8 cellular contexts compared by ENCODE assay signal in the genomic region with DNA sequence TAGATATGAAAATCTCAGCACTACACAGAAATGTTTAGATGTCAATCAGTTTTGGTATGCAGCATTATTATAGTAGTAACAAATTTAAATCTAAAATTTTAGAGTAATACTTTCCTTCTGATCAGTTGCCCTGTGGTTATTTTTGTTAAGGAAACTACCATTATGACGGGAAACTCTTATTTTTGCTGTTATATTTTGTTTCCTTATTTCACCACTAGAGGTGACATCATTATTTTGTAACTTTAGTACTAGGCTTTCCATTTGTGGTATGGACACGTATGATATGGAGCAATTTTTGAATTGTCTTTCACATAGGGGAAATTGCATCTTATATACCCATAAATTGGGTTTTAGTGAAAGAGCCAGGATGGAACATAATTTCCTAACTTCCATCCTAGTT. TPM values are rescaled to one million over a fixed set of nuclear protein-coding genes. Genes with fewer than 3 reads are reported as not detected.
DNase-seq lines count a peak whose midpoint lies in the region; ATAC-seq, FAIRE-seq and TF ChIP-seq lines count a peak whose summit lies in the region.

No MANE protein-coding gene starts in this region.

- peaks cover 21% of the 10 kb centered on the region for H3K4me1 ChIP-seq in HepG2 (ENCODE audit: insufficient read depth, low read length)
- no peaks in the 10 kb centered on the region for H3K4me1 ChIP-seq in gastroesophageal sphincter

- DNase-seq in OCI-M1 (lab: John Stamatoyannopoulos, UW) (peak; percentile 30), HepG2 (ENCODE audit: low spot score) (no peak), GDM1 (lab: John Stamatoyannopoulos, UW) (no peak), KG1 (lab: John Stamatoyannopoulos, UW) (no peak)

- in situ Hi-C loops in HepG2 (cut with HindIII; ENCODE audit: extremely low pct_ligation_motif_present, low pct_unique_long_range_greater_than_20kb) = no loop called here

- FAIRE-seq in HepG2 (lab: Jason Lieb, UNC) = no peak

- H3K27ac ChIP-seq in HepG2 (ENCODE audit: extremely low read length, insufficient read depth, low read length) = no peak overlapping the region
- H3K27ac ChIP-seq in gastroesophageal sphincter = no peak overlapping the region

- no peaks in the 10 kb centered on the region for H4K20me1 ChIP-seq in HepG2 (ENCODE audit: insufficient read depth, low read length)

- WGBS in HepG2 (ENCODE audit: low lambda C conversion rate) = 100% methylated on average over 2 of the region's 2 CpGs
- WGBS in gastroesophageal sphincter (ENCODE audit: low coverage in 1 of 2), 2 donors = 70% methylated on average over 2 of the region's 2 CpGs

- no peak overlapping the region for H2AFZ ChIP-seq in HepG2 (ENCODE audit: low read length)

- no peak for TF ChIP-seq POLR2A in HepG2 (IDR thresholded peaks at IDR 0.05; ENCODE audit: insufficient read depth in 1 of 2, low read depth in 2 of 2, low read length in 2 of 2)
- no peak for TF ChIP-seq POLR2A in gastroesophageal sphincter (IDR thresholded peaks at IDR 0.05)

- TF ChIP-seq CTCF in HepG2 (CRISPR knock-in tag; IDR thresholded peaks at IDR 0.05) (no peak), gastroesophageal sphincter (IDR thresholded peaks at IDR 0.05) (no peak)

- BruUV-seq in HepG2 (replicated peaks; lab: Mats Ljungman, UMichigan) = no TSS peak

- TF ChIP-seq EP300 in HepG2 (IDR thresholded peaks at IDR 0.05; ENCODE audit: low read depth in 2 of 2, low read length in 2 of 2) (no peak), HepG2 (CRISPR knock-in tag; IDR thresholded peaks at IDR 0.05; ENCODE audit: borderline replicate concordance) (no peak), gastroesophageal sphincter (IDR thresholded peaks at IDR 0.05) (no peak)

- no peak overlapping the region for H3K4me2 ChIP-seq in HepG2 (ENCODE audit: low read depth, low read length)

- H3K79me2 ChIP-seq in HepG2 (ENCODE audit: insufficient read depth, low read length) = no peaks in the 10 kb centered on the region

- CTCF ChIA-PET in HepG2 (lab: Yijun Ruan, JAX; ENCODE audit: low intra/inter-chr PET ratio, low total read pairs) = no interaction called here

- H3K4me3 ChIP-seq in HepG2 (replicated peaks in 1 of 3; ENCODE audit: insufficient read depth in 1 of 3, low read depth in 2 of 3, low read length in 3 of 3) (no peak overlapping the region), gastroesophageal sphincter (no peak overlapping the region)

- intact Hi-C loops in HepG2 (cut with micrococcal nuclease; ENCODE audit: unreplicated experiment) = no loop called here

- TF ChIP-seq RAD21 in HepG2 (CRISPR knock-in tag; IDR thresholded peaks at IDR 0.05) = no peak

- H3K27me3 ChIP-seq in HepG2 (ENCODE audit: control insufficient read depth in 1 of 2, insufficient read depth in 2 of 2, low read length in 2 of 2) (no peaks in the 10 kb centered on the region), gastroesophageal sphincter (no peaks in the 10 kb centered on the region)

- H3K36me3 ChIP-seq in HepG2 (replicated peaks in 1 of 2; ENCODE audit: control insufficient read depth in 1 of 2, insufficient read depth in 2 of 2, low read length in 2 of 2) = no peaks in the 10 kb centered on the region
- no peaks in the 10 kb centered on the region for H3K36me3 ChIP-seq in gastroesophageal sphincter

- ATAC-seq in GM18502 (IDR thresholded peaks at IDR 0.05; ENCODE audit: poor library complexity, unreplicated experiment) = peak; percentile 53
- peak; percentile 33 for ATAC-seq in HG02571 (IDR thresholded peaks at IDR 0.05; ENCODE audit: unreplicated experiment)
- ATAC-seq in HepG2 = no peak
- no peak for ATAC-seq in gastroesophageal sphincter
- ATAC-seq in GM19467 (IDR thresholded peaks at IDR 0.05; ENCODE audit: unreplicated experiment) = no peak

- H3K9ac ChIP-seq in HepG2 (ENCODE audit: insufficient read depth, low read depth, low read length) = no peak overlapping the region

- POLR2A ChIA-PET in HepG2 (lab: Yijun Ruan, JAX) = no interaction called here

- H3K9me3 ChIP-seq in HepG2 (ENCODE audit: low read length) (no peaks in the 10 kb centered on the region), gastroesophageal sphincter (no peaks in the 10 kb centered on the region)

TF ChIP-seq in HepG2, 621 proteins besides CTCF, POLR2A, EP300 and RAD21:
- TF ChIP-seq ATF7 (IDR thresholded peaks at IDR 0.05) (peak; percentile 80), ATF7 (CRISPR knock-in tag; IDR thresholded peaks at IDR 0.05) (no peak), FOSL1 (CRISPR knock-in tag; IDR thresholded peaks at IDR 0.05; ENCODE audit: borderline replicate concordance) (no peak)

RNA-seq across cellular contexts. Expression of gene PPP4R2, which starts 19.6 kb away (rescaled TPM):
- 161 and 236 TPM in 2 replicates for total RNA-seq in HepG2 (2016; rRNA removed; fragmentation: Illumina TruSeq; extraction: Trizol)
- 18.1 and 21.7 TPM in 2 replicates for total RNA-seq in HepG2 (2016; cell fraction: cytosol; rRNA removed; fragmentation: Illumina TruSeq; extraction: Trizol; ENCODE audit: low read depth)
- 150 and 234 TPM in 2 replicates for total RNA-seq in HepG2 (2016; cell fraction: insoluble cytoplasmic fraction; rRNA removed; fragmentation: Illumina TruSeq; extraction: Trizol)
- total RNA-seq in HepG2 (2016; cell fraction: membrane; rRNA removed; fragmentation: Illumina TruSeq; extraction: Trizol) = 72.3 and 89.6 TPM in 2 replicates
- 79.4 and 87.0 TPM in 2 replicates for total RNA-seq in HepG2 (2016; cell fraction: nucleus; rRNA removed; fragmentation: Illumina TruSeq; extraction: Trizol)
- 15.7 and 22.3 TPM in 2 replicates for polyA plus RNA-seq in HepG2 (2011; rRNA removed)
- polyA plus RNA-seq in HepG2 (2011; cell fraction: cytosol; rRNA removed) = 6.1 and 10.5 TPM in 2 replicates
- polyA plus RNA-seq in HepG2 (2011; cell fraction: nucleus; rRNA removed) = 8.1 and 12.7 TPM in 2 replicates
- 28.4 and 56.3 TPM in 2 replicates for polyA plus RNA-seq in HepG2 (2012)
- polyA plus RNA-seq in HepG2 (2016; cell fraction: cytosol; fragmentation: Illumina TruSeq; extraction: Trizol; ENCODE audit: low read depth) = 6.1 and 6.8 TPM in 2 replicates
- 118 and 119 TPM in 2 replicates for polyA plus RNA-seq in HepG2 (2016; cell fraction: insoluble cytoplasmic fraction; fragmentation: Illumina TruSeq; extraction: Trizol; ENCODE audit: low read depth)
- 23.0 and 29.4 TPM in 2 replicates for polyA plus RNA-seq in HepG2 (2016; cell fraction: membrane; fragmentation: Illumina TruSeq; extraction: Trizol; ENCODE audit: low read depth)
- polyA plus RNA-seq in HepG2 (2016; cell fraction: nucleus; fragmentation: Illumina TruSeq; extraction: Trizol; ENCODE audit: insufficient read depth, low read depth) = 77.6 and 79.2 TPM in 2 replicates
- 2.8 and 5.1 TPM in 2 replicates for polyA minus RNA-seq in HepG2 (2011; rRNA and poly(A)+ RNA removed; ENCODE audit: low replicate concordance)
- polyA minus RNA-seq in HepG2 (2011; cell fraction: cytosol; rRNA and poly(A)+ RNA removed) = 32.5 and 44.9 TPM in 2 replicates
- 52.5 and 52.7 TPM in 2 replicates for polyA minus RNA-seq in HepG2 (2011; cell fraction: nucleus; rRNA and poly(A)+ RNA removed)
- total RNA-seq in gastroesophageal sphincter = 10 to 100 TPM; 32.2 to 57.6 (median 40.2) TPM

Comparison
In these comparisons a context has a peak if more than half of its experiments do, and no peak if none do; other contexts are left out.
1. ATAC-seq: peak in GM18502 (single experiment) and HG02571 (single experiment); none in HepG2 (single experiment), gastroesophageal sphincter (single experiment) and GM19467 (single experiment).